8 cellular contexts compared by ENCODE assay signal in genomic region chr5:154196955-154197652, GRCh38. TPM values are rescaled to one million over a fixed set of nuclear protein-coding genes. Genes with fewer than 3 reads are reported as not detected.
A peak's percentile ranks its signal among the peaks of the same experiment; 100 is the strongest.
DNase-seq lines count a peak whose midpoint lies in the region; ATAC-seq lines count a peak whose summit lies in the region.

No MANE protein-coding gene starts in this region.

- no peak for DNase-seq in activated naive CD4-positive, alpha-beta T cell treated with anti-CD3 and anti-CD28 coated beads, Interleukin-2, amount 10 ng/mL, durations not matched to agents 7 days and 5 days
- no peak for DNase-seq in activated naive CD4-positive, alpha-beta T cell treated with anti-CD3 and anti-CD28 coated beads, Interleukin-2, amount 50 U/mL, for 16 hours
- peak; percentile 31 for DNase-seq in NCI-H345 treated with DMSO at 0.1 percent for 48 hours (lab: John Stamatoyannopoulos, UW; ENCODE audit: unreplicated experiment)
- peak; percentile 51 for DNase-seq in dedifferentiated amniotic fluid mesenchymal stem cell (ENCODE audit: extremely low spot score)
- DNase-seq in naive thymus-derived CD8-positive, alpha-beta T cell = peak in 2 of 10 donors; percentile 39 to 40
- DNase-seq in cerebellar nuclear complex (lab: John Stamatoyannopoulos, UW) = no peak
- no peak for DNase-seq in islet precursor cell

- no peak overlapping the region for H3K4me3 Mint-ChIP-seq in activated naive CD4-positive, alpha-beta T cell treated with anti-CD3 and anti-CD28 coated beads, Interleukin-2, amount 10 ng/mL, durations not matched to agents 7 days and 5 days
- H3K4me3 Mint-ChIP-seq in naive thymus-derived CD8-positive, alpha-beta T cell = peak overlapping the region; percentile 38 to 81 (median 65)

- peak; percentile 20 to 54 for ATAC-seq in naive thymus-derived CD8-positive, alpha-beta T cell
- ATAC-seq in HG02970 (IDR thresholded peaks at IDR 0.05; ENCODE audit: low FRiP score, unreplicated experiment) = no peak

- no peaks in the 10 kb centered on the region for H3K27me3 Mint-ChIP-seq in activated naive CD4-positive, alpha-beta T cell treated with anti-CD3 and anti-CD28 coated beads, Interleukin-2, amount 10 ng/mL, durations not matched to agents 7 days and 5 days
- no peaks in the 10 kb centered on the region for H3K27me3 Mint-ChIP-seq in naive thymus-derived CD8-positive, alpha-beta T cell

- POLR2A ChIA-PET in naive thymus-derived CD8-positive, alpha-beta T cell (lab: Charles Lee) = interaction anchor here (0.8 to 8.3 kb wide), 5 partner anchors 6 to 25 kb away, joined by 3 to 66 read pairs (median 3); partner anchors contain the start of gene GALNT10

- H3K27ac Mint-ChIP-seq in activated naive CD4-positive, alpha-beta T cell treated with anti-CD3 and anti-CD28 coated beads, Interleukin-2, amount 10 ng/mL, durations not matched to agents 7 days and 5 days = peak overlapping the region; percentile 87
- H3K27ac Mint-ChIP-seq in naive thymus-derived CD8-positive, alpha-beta T cell = peak overlapping the region; percentile 85 to 97 (median 95)

- CTCF ChIA-PET in activated naive CD4-positive, alpha-beta T cell treated with anti-CD3 and anti-CD28 coated beads, Interleukin-2, amount 10 ng/mL, durations not matched to agents 7 days and 5 days (lab: Charles Lee) = interaction anchor here (0.7 to 4.4 kb wide), 24 partner anchors 8 to 223 kb away, joined by 3 to 69 read pairs (median 4); no protein-coding TSS in a partner anchor

- H3K36me3 Mint-ChIP-seq in activated naive CD4-positive, alpha-beta T cell treated with anti-CD3 and anti-CD28 coated beads, Interleukin-2, amount 10 ng/mL, durations not matched to agents 7 days and 5 days = peaks cover 18% of the 10 kb centered on the region
- peaks cover 0 to 17% (median 0%) of the 10 kb centered on the region in 3 donors for H3K36me3 Mint-ChIP-seq in naive thymus-derived CD8-positive, alpha-beta T cell

- H3K4me1 Mint-ChIP-seq in activated naive CD4-positive, alpha-beta T cell treated with anti-CD3 and anti-CD28 coated beads, Interleukin-2, amount 10 ng/mL, durations not matched to agents 7 days and 5 days = peaks cover 63% of the 10 kb centered on the region
- H3K4me1 Mint-ChIP-seq in naive thymus-derived CD8-positive, alpha-beta T cell = peaks cover 38 to 95% (median 86%) of the 10 kb centered on the region in 4 donors

- no peaks in the 10 kb centered on the region for H3K9me3 Mint-ChIP-seq in activated naive CD4-positive, alpha-beta T cell treated with anti-CD3 and anti-CD28 coated beads, Interleukin-2, amount 10 ng/mL, durations not matched to agents 7 days and 5 days
- H3K9me3 Mint-ChIP-seq in naive thymus-derived CD8-positive, alpha-beta T cell = no peaks in the 10 kb centered on the region

RNA-seq across cellular contexts. Expression of gene GALNT10, which starts 6.6 kb away (rescaled TPM):
- total RNA-seq in naive thymus-derived CD8-positive, alpha-beta T cell = 10 to 100 TPM; 46.7 to 51.1 TPM
- 10 to 100 TPM in 1 of 3 donors, 1 to 10 TPM in 2; 6.9 to 15.8 (median 9.1) TPM for polyA plus RNA-seq in naive thymus-derived CD8-positive, alpha-beta T cell

Comparison
In these comparisons a context has a peak if more than half of its experiments do, and no peak if none do; other contexts are left out.
1. DNase-seq: peak in NCI-H345 treated with DMSO at 0.1 percent for 48 hours (single experiment) and dedifferentiated amniotic fluid mesenchymal stem cell (single experiment); none in activated naive CD4-positive, alpha-beta T cell treated with anti-CD3 and anti-CD28 coated beads, Interleukin-2, amount 10 ng/mL, durations not matched to agents 7 days and 5 days (single experiment), activated naive CD4-positive, alpha-beta T cell treated with anti-CD3 and anti-CD28 coated beads, Interleukin-2, amount 50 U/mL, for 16 hours (single experiment), cerebellar nuclear complex (0 of 2) and islet precursor cell (single experiment).